In the genomic region with DNA sequence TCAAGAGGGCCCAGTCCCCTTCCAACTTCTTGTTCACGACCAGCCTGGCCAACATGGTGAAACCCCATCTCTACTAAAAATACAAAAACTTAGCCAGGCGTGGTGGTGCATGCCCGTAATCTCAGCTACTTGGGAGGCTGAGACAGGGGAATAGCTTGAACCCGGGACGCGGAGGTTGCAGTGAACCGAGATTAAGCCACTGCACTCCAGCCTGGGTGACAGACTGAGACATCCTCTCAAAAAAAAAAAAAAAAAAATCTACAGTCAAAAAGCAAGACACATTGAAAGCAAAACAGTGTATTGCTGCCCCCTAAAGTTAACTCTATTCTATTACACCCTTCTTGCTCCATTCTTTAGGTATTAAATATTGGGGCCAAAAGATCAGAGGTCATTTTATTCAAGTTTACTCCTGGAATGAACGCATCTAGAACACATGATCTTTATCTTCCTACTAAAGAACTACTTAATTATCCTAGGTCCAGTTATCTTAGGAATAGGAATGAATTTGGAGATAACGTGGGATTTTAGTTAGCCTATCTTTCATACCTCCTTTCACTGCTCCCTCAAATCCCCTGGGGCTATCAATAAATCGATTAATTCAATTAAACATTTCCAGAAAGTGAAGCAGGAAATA, we compare ENCODE assay signal across 8 cellular contexts. TPM values are rescaled to one million over a fixed set of nuclear protein-coding genes. Genes with fewer than 3 reads are reported as not detected.
DNase-seq lines count a peak whose midpoint lies in the region; ATAC-seq and TF ChIP-seq lines count a peak whose summit lies in the region.

No MANE protein-coding gene starts in this region.

- DNase-seq in NCI-H2081 (lab: John Stamatoyannopoulos, UW) (peak; percentile 34 to 37), NCI-H2081 treated with DMSO at 0.1 percent for 48 hours (lab: John Stamatoyannopoulos, UW) (no peak), NCI-H146 (lab: John Stamatoyannopoulos, UW) (peak; percentile 27), fibroblast of villous mesenchyme (ENCODE audit: low read depth) (peak; percentile 57), sigmoid colon (no peak), mesenteric fat pad (ENCODE audit: low spot score) (no peak)
- peak; percentile 13 to 23 for DNase-seq in activated CD4-positive, alpha-beta T cell treated with anti-CD3 and anti-CD28 coated beads, Interleukin-2, amount 50 U/mL, for 48 hours

- no peaks in the 10 kb centered on the region for H3K9me3 ChIP-seq in sigmoid colon

- 40 to 50% methylated on average over 10 of the region's 10 CpGs for WGBS in sigmoid colon, 2 donors

- no peak for TF ChIP-seq POLR2A in sigmoid colon (IDR thresholded peaks at IDR 0.05)

- peak; percentile 11 for ATAC-seq in GM21381 (IDR thresholded peaks at IDR 0.05; ENCODE audit: unreplicated experiment)

- H3K4me1 ChIP-seq in sigmoid colon = peaks cover 0 to 44% (median 38%) of the 10 kb centered on the region in 4 donors

- peak; percentile 53 for TF ChIP-seq CTCF in fibroblast of villous mesenchyme (IDR thresholded peaks at IDR 0.05; ENCODE audit: insufficient read depth, low read depth, low read length)
- TF ChIP-seq CTCF in sigmoid colon (IDR thresholded peaks at IDR 0.05) = peak; percentile 29 to 51 (median 40)

- intact Hi-C loops in sigmoid colon (cut with DNase I) = no loop called here

- H3K4me3 ChIP-seq in fibroblast of villous mesenchyme (ENCODE audit: low read depth, low read length) = peak overlapping the region; percentile 94
- no peak overlapping the region for H3K4me3 ChIP-seq in sigmoid colon

- H3K27ac ChIP-seq in sigmoid colon = peak overlapping the region in 3 of 4 donors; percentile 23 to 95 (median 35)

- TF ChIP-seq EP300 in sigmoid colon (IDR thresholded peaks at IDR 0.05) = no peak

- no peaks in the 10 kb centered on the region for H3K27me3 ChIP-seq in sigmoid colon

- H3K36me3 ChIP-seq in sigmoid colon = peaks cover 3 to 36% (median 16%) of the 10 kb centered on the region in 4 donors

RNA-seq across cellular contexts. Expression of a gene that starts 2.4 kb away (rescaled TPM):
- total RNA-seq in fibroblast of villous mesenchyme = 64.7 and 65.6 TPM in 2 replicates
- 10 to 100 TPM; 35.3 to 82.5 (median 56.0) TPM for total RNA-seq in sigmoid colon
- polyA plus RNA-seq in sigmoid colon = 10 to 100 TPM; 29.5 to 46.0 (median 34.2) TPM
- 48.8 TPM for total RNA-seq in mesenteric fat pad

RNA-seq across cellular contexts. Expression of a gene that starts 2.7 kb away (rescaled TPM):
- total RNA-seq in fibroblast of villous mesenchyme = 86.7 and 126 TPM in 2 replicates
- total RNA-seq in sigmoid colon = 100 to 1,000 TPM in 3 of 4 donors, 10 to 100 TPM in 1; 87.8 to 229 (median 119) TPM
- polyA plus RNA-seq in sigmoid colon = 100 to 1,000 TPM in 2 of 3 donors, 10 to 100 TPM in 1; 59.7 to 203 (median 190) TPM
- total RNA-seq in mesenteric fat pad = 107 TPM

RNA-seq across cellular contexts. Expression of a gene that starts 22.5 kb away (rescaled TPM):
- total RNA-seq in fibroblast of villous mesenchyme (0.32 and 2.6 TPM in 2 replicates), sigmoid colon (10 to 100 TPM; 16.8 to 21.4 (median 20.0) TPM), mesenteric fat pad (60.8 TPM)
- polyA plus RNA-seq in sigmoid colon = 1 to 10 TPM in 2 of 3 donors, not detected in 1; 5.4 to 6.3 TPM

Comparison
In these comparisons a context has a peak if more than half of its experiments do, and no peak if none do; other contexts are left out.
1. DNase-seq: peak in NCI-H2081 (2 of 2), NCI-H146 (single experiment), activated CD4-positive, alpha-beta T cell treated with anti-CD3 and anti-CD28 coated beads, Interleukin-2, amount 50 U/mL, for 48 hours (2 of 2) and fibroblast of villous mesenchyme (single experiment); none in NCI-H2081 treated with DMSO at 0.1 percent for 48 hours (single experiment), sigmoid colon (single experiment) and mesenteric fat pad (single experiment).